In the genomic region with DNA sequence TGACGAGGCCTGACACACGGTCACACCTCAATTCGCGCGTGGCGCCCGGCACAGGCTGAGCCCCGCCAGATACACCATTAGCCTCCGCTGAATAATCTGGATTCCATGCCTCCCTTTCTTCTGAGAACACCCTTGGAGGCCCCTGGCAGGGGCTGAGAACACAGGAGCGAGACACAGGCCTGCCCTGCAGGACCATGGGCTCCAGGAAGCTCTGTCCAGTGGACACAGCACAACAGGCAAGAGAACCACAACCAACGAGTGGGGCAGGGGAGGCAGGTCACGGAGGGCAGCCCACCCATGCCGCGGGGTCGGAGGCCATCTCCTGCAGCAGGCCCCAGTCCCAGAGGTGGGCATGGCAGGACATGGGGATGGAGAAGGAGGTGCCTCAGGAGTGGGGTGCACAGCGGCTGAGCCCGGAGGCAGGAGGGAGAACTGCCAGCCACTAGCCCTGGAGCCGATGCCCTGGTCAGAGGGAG, we compare ENCODE assay signal across 18 cellular contexts.
DNase-seq lines count a peak whose midpoint lies in the region; ATAC-seq and TF ChIP-seq lines count a peak whose summit lies in the region.
"Had no signal": no experiment of that assay in that cellular context is flagged by ENCODE, and none has a peak within 500 bp of the region (broad histone marks: within the 10 kb centered on the region; RNA-seq: fewer than 3 reads in every experiment).

No MANE protein-coding gene starts in this region.

- peaks cover 6% of the 10 kb centered on the region; the same call in 1 of the 2 replicates for H3F3A ChIP-seq in PC-9 (ENCODE audit: insufficient read depth, low read depth)

- TF ChIP-seq CTCF in neutrophil (IDR thresholded peaks at IDR 0.05) (no peak), PC-9 (conservative IDR thresholded peaks at IDR 0.05) (no peak)

- H3K36me3 Mint-ChIP-seq in activated T-cell treated with anti-CD3 and anti-CD28 coated beads, Interleukin-2, amount 50 U/mL, for 4 hours (ENCODE audit: insufficient read depth), result peaks cover 11% of the 10 kb centered on the region
- peaks cover 50% of the 10 kb centered on the region for H3K36me3 Mint-ChIP-seq in dendritic cell treated with granulocyte-macrophage colony-stimulating factor and Interleukin-4, amounts not matched to agents 40 ng/mL and 50 ng/mL, for 4 days (ENCODE audit: low read depth)

- H3K4me2 ChIP-seq in PC-9, result no peak overlapping the region

- no peak for DNase-seq in activated T-cell treated with anti-CD3 and anti-CD28 coated beads, Interleukin-2, amount 50 U/mL, for 4 hours
- no peak for DNase-seq in activated T-cell treated with anti-CD3 and anti-CD28 coated beads, Interleukin-2, amount 50 U/mL, for 48 hours
- no peak for DNase-seq in NCI-H2107 (lab: John Stamatoyannopoulos, UW)
- DNase-seq in PC-9, result no peak
- DNase-seq in OCI-M2 (lab: John Stamatoyannopoulos, UW; ENCODE audit: unreplicated experiment), result no peak
- DNase-seq: activated gamma-delta T cell, DMS79, H7, hypothalamus, kidney glomerular epithelial cell, NCI-H1694, NCI-H226, nucleus accumbens, RPMI8226 had no signal

- peaks cover 2% of the 10 kb centered on the region; the same call in 1 of the 2 replicates for H4K20me1 ChIP-seq in PC-9 (ENCODE audit: insufficient read depth)

- POLR2A ChIA-PET in PC-9 (lab: Charles Lee; ENCODE audit: unreplicated experiment), result no interaction called here

- H3K9me3 ChIP-seq in neutrophil, result no peaks in the 10 kb centered on the region
- no peaks in the 10 kb centered on the region for H3K9me3 ChIP-seq in PC-9 (ENCODE audit: insufficient read depth, low read depth)
- H3K9me3 ChIP-seq: tibial nerve had no signal

- H3K27ac ChIP-seq in neutrophil (peak overlapping the region; percentile 66), PC-9 (no peak overlapping the region)

- H3K36me3 ChIP-seq in neutrophil (peaks cover 20% of the 10 kb centered on the region), PC-9 (ENCODE audit: low read depth) (no peaks in the 10 kb centered on the region)

- CTCF ChIA-PET in PC-9 (lab: Charles Lee), result no interaction called here

- H3K27me3 Mint-ChIP-seq in activated T-cell treated with anti-CD3 and anti-CD28 coated beads, Interleukin-2, amount 50 U/mL, for 4 hours (ENCODE audit: low read depth), result no peaks in the 10 kb centered on the region
- peaks cover 4% of the 10 kb centered on the region for H3K27me3 Mint-ChIP-seq in dendritic cell treated with granulocyte-macrophage colony-stimulating factor and Interleukin-4, amounts not matched to agents 40 ng/mL and 50 ng/mL, for 4 days

- TF ChIP-seq POLR2A in GM18505 (IDR thresholded peaks at IDR 0.05; ENCODE audit: borderline replicate concordance, extremely low read depth, insufficient read depth, insufficient read length), result peak; percentile 15

- H3K27me3 ChIP-seq in neutrophil (no peaks in the 10 kb centered on the region), PC-9 (ENCODE audit: insufficient read depth, low read depth) (no peaks in the 10 kb centered on the region)
- H3K27me3 ChIP-seq: tibial nerve had no signal

- peaks cover 68% of the 10 kb centered on the region for H3K4me1 Mint-ChIP-seq in activated T-cell treated with anti-CD3 and anti-CD28 coated beads, Interleukin-2, amount 50 U/mL, for 4 hours (ENCODE audit: low read depth)
- H3K4me1 Mint-ChIP-seq in dendritic cell treated with granulocyte-macrophage colony-stimulating factor and Interleukin-4, amounts not matched to agents 40 ng/mL and 50 ng/mL, for 4 days (ENCODE audit: low read depth), result peaks cover 59% of the 10 kb centered on the region

- H3K9me2 ChIP-seq in PC-9 (ENCODE audit: insufficient read depth), result no peaks in the 10 kb centered on the region

- H3K4me3 ChIP-seq in neutrophil (ENCODE audit: low read depth in 1 of 2, low read length in 1 of 2) (no peak overlapping the region), PC-9 (no peak overlapping the region)
- H3K4me3 ChIP-seq: tibial nerve had no signal

- no peak overlapping the region for H2AFZ ChIP-seq in PC-9

- BruUV-seq in PC-9 (replicated peaks; lab: Mats Ljungman, UMichigan), result no TSS peak

- H3K79me2 ChIP-seq in PC-9 (ENCODE audit: low read depth), result no peaks in the 10 kb centered on the region

- intact Hi-C loops in dendritic cell treated with granulocyte-macrophage colony-stimulating factor and Interleukin-4, amounts not matched to agents 40 ng/mL and 50 ng/mL, for 4 days (cut with micrococcal nuclease), result no loop called here
- intact Hi-C loops in PC-9 (cut with micrococcal nuclease; ENCODE audit: unreplicated experiment), result no loop called here

- H3K4me3 Mint-ChIP-seq in activated T-cell treated with anti-CD3 and anti-CD28 coated beads, Interleukin-2, amount 50 U/mL, for 4 hours, result peak overlapping the region; percentile 48
- no peak overlapping the region for H3K4me3 Mint-ChIP-seq in dendritic cell treated with granulocyte-macrophage colony-stimulating factor and Interleukin-4, amounts not matched to agents 40 ng/mL and 50 ng/mL, for 4 days

- peaks cover 51 to 52% of the 10 kb centered on the region in 2 experiments for H3K4me1 ChIP-seq in neutrophil (ENCODE audit: control insufficient read depth in 1 of 2, insufficient read depth in 1 of 2, low read depth in 1 of 2, low read length in 1 of 2)
- H3K4me1 ChIP-seq in PC-9 (replicated peaks; ENCODE audit: insufficient read depth), result no peaks in the 10 kb centered on the region

- H3K27ac Mint-ChIP-seq in dendritic cell treated with granulocyte-macrophage colony-stimulating factor and Interleukin-4, amounts not matched to agents 40 ng/mL and 50 ng/mL, for 4 days, result peak overlapping the region; percentile 26

- ATAC-seq in activated T-cell treated with anti-CD3 and anti-CD28 coated beads, Interleukin-2, amount 50 U/mL, for 4 hours, result no peak
- ATAC-seq in GM18505 (IDR thresholded peaks at IDR 0.05; ENCODE audit: unreplicated experiment), result no peak

- H3K9me3 Mint-ChIP-seq in activated T-cell treated with anti-CD3 and anti-CD28 coated beads, Interleukin-2, amount 50 U/mL, for 4 hours, result no peaks in the 10 kb centered on the region
- H3K9me3 Mint-ChIP-seq in dendritic cell treated with granulocyte-macrophage colony-stimulating factor and Interleukin-4, amounts not matched to agents 40 ng/mL and 50 ng/mL, for 4 days, result no peaks in the 10 kb centered on the region
